ENCODE assay signal across 24 cellular contexts in the genomic region with DNA sequence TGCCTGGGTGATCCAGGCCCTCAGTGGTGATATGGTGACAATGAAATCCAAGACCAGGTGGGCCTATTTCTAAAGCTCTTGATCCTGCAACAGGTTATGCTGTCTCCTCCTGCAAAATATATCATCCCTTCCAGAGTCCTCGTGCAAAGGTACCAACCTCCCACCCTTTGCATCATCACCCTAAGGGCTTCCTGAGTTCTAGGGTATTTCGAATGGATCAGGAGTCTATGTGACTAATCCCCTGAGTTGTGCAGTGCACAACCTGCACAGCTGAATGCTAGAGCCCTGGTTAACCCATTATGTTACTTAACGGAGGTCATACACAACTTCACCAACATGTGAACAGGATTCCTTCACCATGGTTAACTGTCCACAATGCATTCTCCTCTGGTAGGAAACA. TPM values are rescaled to one million over a fixed set of nuclear protein-coding genes. Genes with fewer than 3 reads are reported as not detected.
DNase-seq lines count a peak whose midpoint lies in the region; ATAC-seq and TF ChIP-seq lines count a peak whose summit lies in the region.
"Had no signal": no experiment of that assay in that cellular context is flagged by ENCODE, and none has a peak within 500 bp of the region (broad histone marks: within the 10 kb centered on the region; RNA-seq: fewer than 3 reads in every experiment).

No MANE protein-coding gene starts in this region.

- H3K23ac ChIP-seq in IMR-90 (ENCODE audit: low read depth, low read length): 0 out of 2 replicates have a peak overlapping the region, but pooled peaks have one; percentile 27

- H3K4me1 ChIP-seq in IMR-90 (ENCODE audit: control insufficient read depth, insufficient read depth, low read length): no peaks in the 10 kb centered on the region
- no peaks in the 10 kb centered on the region for H3K4me1 ChIP-seq in osteoblast (ENCODE audit: insufficient read depth, low read length)
- H3K4me1 ChIP-seq: BE2C; BLaER1 treated with 17β-estradiol and CSF1 and Interleukin-3, amounts not matched to agents 10 nM and 100 nM had no signal

- DNase-seq in ELR (ENCODE audit: low read depth) (peak; percentile 30), IMR-90 (no peak), epithelial cell of esophagus (ENCODE audit: low read depth) (peak; percentile 31), osteoblast (ENCODE audit: insufficient read length, low spot score, missing footprints) (peak; percentile 73), kidney tubule cell (ENCODE audit: low spot score) (no peak), NCI-H2196 treated with DMSO at 0.1 percent for 48 hours (lab: John Stamatoyannopoulos, UW; ENCODE audit: unreplicated experiment) (no peak), sciatic nerve (ENCODE audit: low spot score) (no peak)
- DNase-seq: 8988T; ACHN; AML-193; BE2C; CD4-positive, alpha-beta T cell; CD8-positive, alpha-beta memory T cell; DMS 273 treated with DMSO at 0.1 percent for 48 hours; DMS79; EL; GF-D8; GM23248; H7; HCEC 1CT had no signal

- no peak for TF ChIP-seq CTCF in IMR-90 (conservative IDR thresholded peaks at IDR 0.05; ENCODE audit: low read depth, low read length)
- TF ChIP-seq CTCF in epithelial cell of esophagus (IDR thresholded peaks at IDR 0.05; ENCODE audit: insufficient read depth, low read depth, low read length, missing control alignments): no peak
- no peak for TF ChIP-seq CTCF in osteoblast (IDR thresholded peaks at IDR 0.05; ENCODE audit: extremely low read depth, low read depth, low read length)

- H2BK120ac ChIP-seq in IMR-90 (ENCODE audit: low read depth, low read length): no peak overlapping the region

- 80% methylated on average over 1 of the region's 3 CpGs; no CpG with 5 or more reads in 1 of the 2 experiments for WGBS in IMR-90 (ENCODE audit: extremely low coverage in 2 of 2, insufficient read length in 1 of 2), 2 experiments

- POLR2A ChIA-PET in IMR-90 (lab: Charles Lee; ENCODE audit: unreplicated experiment): no interaction called here

- H3K9me3 ChIP-seq in IMR-90 (ENCODE audit: control insufficient read depth, insufficient read depth, low read length): no peaks in the 10 kb centered on the region
- H3K9me3 ChIP-seq in osteoblast (ENCODE audit: low read depth, low read length): no peaks in the 10 kb centered on the region
- H3K9me3 ChIP-seq: A549, BE2C had no signal

- H4K20me1 ChIP-seq in IMR-90 (ENCODE audit: insufficient read depth, low read length) (no peaks in the 10 kb centered on the region), osteoblast (ENCODE audit: insufficient read depth, low read length) (no peaks in the 10 kb centered on the region)
- H4K20me1 ChIP-seq: BLaER1 treated with 17β-estradiol and CSF1 and Interleukin-3, amounts not matched to agents 10 nM and 100 nM had no signal

- no peak for TF ChIP-seq POLR2A in IMR-90 (IDR thresholded peaks at IDR 0.05; ENCODE audit: low read depth, low read length)

- intact Hi-C loops in IMR-90 (cut with micrococcal nuclease): no loop called here
- intact Hi-C loops in sciatic nerve (cut with DNase I): no loop called here

- in situ Hi-C loops in IMR-90 (cut with MboI; ENCODE audit: low sequenced_read_pairs): loop anchor here (25.0 kb wide), 1 partner anchor 194 kb away; no protein-coding TSS in a partner anchor

- H2BK15ac ChIP-seq in IMR-90 (ENCODE audit: low read depth, low read length): no peak overlapping the region

- no peak overlapping the region for H3K4me3 ChIP-seq in IMR-90 (ENCODE audit: insufficient read depth, low read depth, low read length)
- no peak overlapping the region for H3K4me3 ChIP-seq in epithelial cell of esophagus (ENCODE audit: low read length)
- H3K4me3 ChIP-seq in osteoblast (ENCODE audit: insufficient read depth, low read length): no peak overlapping the region
- H3K4me3 ChIP-seq: A549; BLaER1 treated with 17β-estradiol and CSF1 and Interleukin-3, amounts not matched to agents 10 nM and 100 nM; GM23248 had no signal

- H3K27me3 ChIP-seq in IMR-90 (ENCODE audit: control insufficient read depth, insufficient read depth, low read length) (no peaks in the 10 kb centered on the region; the same call in 1 of the 2 replicates), osteoblast (ENCODE audit: insufficient read depth, low read length) (peaks cover 6% of the 10 kb centered on the region)
- H3K27me3 ChIP-seq: BE2C; BLaER1 treated with 17β-estradiol and CSF1 and Interleukin-3, amounts not matched to agents 10 nM and 100 nM had no signal

- H4K91ac ChIP-seq in IMR-90 (ENCODE audit: insufficient read depth, low read depth, low read length): no peak overlapping the region

- no peak overlapping the region for H3K14ac ChIP-seq in IMR-90 (replicated peaks; ENCODE audit: low read depth, low read length)

- no peak overlapping the region for H3K56ac ChIP-seq in IMR-90 (ENCODE audit: extremely low read depth, insufficient read depth, low read length)

- CTCF ChIA-PET in IMR-90 (lab: Yijun Ruan, JAX): no interaction called here

- H3K36me3 ChIP-seq in IMR-90 (ENCODE audit: control insufficient read depth, insufficient read depth, low read length) (no peaks in the 10 kb centered on the region), osteoblast (ENCODE audit: insufficient read depth, low read length) (no peaks in the 10 kb centered on the region)
- H3K36me3 ChIP-seq: BE2C; BLaER1 treated with 17β-estradiol and CSF1 and Interleukin-3, amounts not matched to agents 10 nM and 100 nM had no signal

- H2AK5ac ChIP-seq in IMR-90 (ENCODE audit: low read depth, low read length): no peak overlapping the region

- no peak overlapping the region for H2BK20ac ChIP-seq in IMR-90 (ENCODE audit: low read depth, low read length)

- H4K5ac ChIP-seq in IMR-90 (ENCODE audit: low read depth, low read length): no peak overlapping the region

- BruUV-seq in IMR-90 (replicated peaks; lab: Mats Ljungman, UMichigan): no TSS peak

- TF ChIP-seq RAD21 in IMR-90 (IDR thresholded peaks at IDR 0.05; ENCODE audit: low read length): no peak

- no peak overlapping the region for H4K8ac ChIP-seq in IMR-90 (ENCODE audit: low read depth in 2 of 2, low read length in 2 of 2)

- no peak overlapping the region for H3K9ac ChIP-seq in IMR-90 (ENCODE audit: low read depth, low read length)
- H3K9ac ChIP-seq: BLaER1 treated with 17β-estradiol and CSF1 and Interleukin-3, amounts not matched to agents 10 nM and 100 nM; GM23248 had no signal

- no peak overlapping the region for H2BK5ac ChIP-seq in IMR-90 (ENCODE audit: low read depth, low read length, poor library complexity, severe bottlenecking)

- H2AFZ ChIP-seq in IMR-90 (replicated peaks; ENCODE audit: low read length, poor library complexity) (no peak overlapping the region), osteoblast (ENCODE audit: low read length) (no peak overlapping the region)
- H2AFZ ChIP-seq: GM23248 had no signal

- H3K79me2 ChIP-seq in osteoblast (ENCODE audit: insufficient read depth, low read length): no peaks in the 10 kb centered on the region

- no peak for ATAC-seq in IMR-90 (ENCODE audit: low read depth)
- no peak for ATAC-seq in sciatic nerve
- ATAC-seq: A549 had no signal

- no peaks in the 10 kb centered on the region for H3K79me1 ChIP-seq in IMR-90 (ENCODE audit: low read depth in 1 of 2, low read length in 2 of 2)

- dilution Hi-C loops in IMR-90 (cut with HindIII; ENCODE audit: low sequenced_read_pairs, unreplicated experiment): no loop called here

- no peak overlapping the region for H3K4me2 ChIP-seq in IMR-90 (ENCODE audit: low read depth, low read length)
- no peak overlapping the region for H3K4me2 ChIP-seq in osteoblast (ENCODE audit: insufficient read depth, low read length)
- H3K4me2 ChIP-seq: A549; BLaER1 treated with 17β-estradiol and CSF1 and Interleukin-3, amounts not matched to agents 10 nM and 100 nM had no signal

- H3K27ac ChIP-seq in IMR-90 (ENCODE audit: insufficient read depth, low read length) (no peak overlapping the region), osteoblast (ENCODE audit: low read depth, low read length) (no peak overlapping the region)
- H3K27ac ChIP-seq: A549; BLaER1 treated with 17β-estradiol and CSF1 and Interleukin-3, amounts not matched to agents 10 nM and 100 nM; GM23248 had no signal

- no peak overlapping the region for H3K18ac ChIP-seq in IMR-90 (ENCODE audit: low read depth, low read length)

- H3K9me1 ChIP-seq in IMR-90 (ENCODE audit: insufficient read depth, low read length): 0 out of 2 replicates have a peak, but pooled peaks cover 5% of the 10 kb centered on the region

- H2AK9ac ChIP-seq in IMR-90 (replicated peaks; ENCODE audit: low read depth, low read length, poor library complexity): no peak overlapping the region

- H3K4ac ChIP-seq in IMR-90 (ENCODE audit: low read depth, low read length): no peak overlapping the region

TF ChIP-seq in IMR-90, 13 proteins besides CTCF, POLR2A, EP300 and RAD21:
- TF ChIP-seq NFE2L2 (IDR thresholded peaks at IDR 0.05; ENCODE audit: low read depth, low read length) (no peak), MXI1 (IDR thresholded peaks at IDR 0.05; ENCODE audit: borderline replicate concordance, low read depth, low read length) (no peak), MAZ (IDR thresholded peaks at IDR 0.05; ENCODE audit: borderline replicate concordance, low read depth, low read length) (no peak), CEBPB (IDR thresholded peaks at IDR 0.05; ENCODE audit: low read depth, low read length) (no peak)
- TF ChIP-seq, protein P1, sequence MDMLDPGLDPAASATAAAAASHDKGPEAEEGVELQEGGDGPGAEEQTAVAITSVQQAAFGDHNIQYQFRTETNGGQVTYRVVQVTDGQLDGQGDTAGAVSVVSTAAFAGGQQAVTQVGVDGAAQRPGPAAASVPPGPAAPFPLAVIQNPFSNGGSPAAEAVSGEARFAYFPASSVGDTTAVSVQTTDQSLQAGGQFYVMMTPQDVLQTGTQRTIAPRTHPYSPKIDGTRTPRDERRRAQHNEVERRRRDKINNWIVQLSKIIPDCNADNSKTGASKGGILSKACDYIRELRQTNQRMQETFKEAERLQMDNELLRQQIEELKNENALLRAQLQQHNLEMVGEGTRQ (IDR thresholded peaks at IDR 0.05; ENCODE audit: low read depth, low read length): no peak

RNA-seq across cellular contexts. Expression of a gene that starts 13.4 kb away (rescaled TPM):
- 5.2 and 5.6 TPM in 2 replicates for total RNA-seq in IMR-90 (2012; rRNA removed)
- polyA plus RNA-seq in IMR-90 (2012; rRNA removed): 14.8 and 16.0 TPM in 2 replicates
- 12.8 and 30.1 TPM in 2 replicates for polyA plus RNA-seq in IMR-90 (2012; cell fraction: cytosol; rRNA removed)
- polyA plus RNA-seq in IMR-90 (2012; cell fraction: nucleus; rRNA removed; ENCODE audit: low replicate concordance): 40.4 and 69.1 TPM in 2 replicates
- 8.3 and 8.7 TPM in 2 replicates for total RNA-seq in osteoblast
- 17.5 TPM for total RNA-seq in sciatic nerve
- total RNA-seq: G401 had no signal
- polyA plus RNA-seq: CD14-positive monocyte had no signal

Comparison
In these comparisons a context has a peak if more than half of its experiments do, and no peak if none do; other contexts are left out.
1. DNase-seq: peak in ELR (single experiment), epithelial cell of esophagus (single experiment) and osteoblast (single experiment); none in IMR-90 (single experiment), kidney tubule cell (single experiment), NCI-H2196 treated with DMSO at 0.1 percent for 48 hours (single experiment) and sciatic nerve (single experiment).